ENCODE assay signal across 16 cellular contexts in genomic region chr5:34609951-34610431, GRCh38. TPM values are rescaled to one million over a fixed set of nuclear protein-coding genes. Genes with fewer than 3 reads are reported as not detected.
DNase-seq lines count a peak whose midpoint lies in the region; ATAC-seq and TF ChIP-seq lines count a peak whose summit lies in the region.
"Had no signal": no experiment of that assay in that cellular context is flagged by ENCODE, and none has a peak within 500 bp of the region (broad histone marks: within the 10 kb centered on the region; RNA-seq: fewer than 3 reads in every experiment).

No MANE protein-coding gene starts in this region.

- H3K4me1 Mint-ChIP-seq in activated CD4-positive, alpha-beta memory T cell treated with anti-CD3 and anti-CD28 coated beads, Interleukin-2, amount 10 ng/mL, durations not matched to agents 7 days and 5 days, result no peaks in the 10 kb centered on the region
- H3K4me1 Mint-ChIP-seq: central memory CD8-positive, alpha-beta T cell; naive thymus-derived CD4-positive, alpha-beta T cell; T-cell had no signal

- no peaks in the 10 kb centered on the region for H3K27me3 Mint-ChIP-seq in activated CD4-positive, alpha-beta memory T cell treated with anti-CD3 and anti-CD28 coated beads, Interleukin-2, amount 10 ng/mL, durations not matched to agents 7 days and 5 days

- no peak overlapping the region for H3K27ac Mint-ChIP-seq in activated CD4-positive, alpha-beta memory T cell treated with anti-CD3 and anti-CD28 coated beads, Interleukin-2, amount 10 ng/mL, durations not matched to agents 7 days and 5 days
- H3K27ac Mint-ChIP-seq: activated T-helper 2 cell treated with anti-CD3 and anti-CD28 coated beads, Interferon-gamma antibody, Interleukin-2, Interleukin-4, amounts not matched to agents 10 μg/mL and 5 μg/mL and 100 μg/mL, durations not matched to agents 14 hours and 24 hours and 36 hours; naive thymus-derived CD4-positive, alpha-beta T cell; T-cell had no signal

- H3K36me3 Mint-ChIP-seq in activated CD4-positive, alpha-beta memory T cell treated with anti-CD3 and anti-CD28 coated beads, Interleukin-2, amount 10 ng/mL, durations not matched to agents 7 days and 5 days (ENCODE audit: low read depth), result no peaks in the 10 kb centered on the region
- H3K36me3 Mint-ChIP-seq: naive thymus-derived CD4-positive, alpha-beta T cell; T-cell had no signal

- in situ Hi-C loops in brain microvascular endothelial cell (cut with HindIII; ENCODE audit: low pct_ligation_motif_present, low sequenced_read_pairs), result no loop called here

- TF ChIP-seq CTCF in left ventricle myocardium inferior (IDR thresholded peaks at IDR 0.05; ENCODE audit: borderline replicate concordance), result no peak
- TF ChIP-seq CTCF in brain microvascular endothelial cell (IDR thresholded peaks at IDR 0.05; ENCODE audit: low read depth, low read length, missing control alignments), result no peak

- H3K18ac ChIP-seq in mesenchymal stem cell (ENCODE audit: low read depth in 1 of 2, low read length in 2 of 2), result peak overlapping the region in 1 of 2 experiments; percentile 25

- intact Hi-C loops in right cardiac atrium (cut with DNase I), result no loop called here
- intact Hi-C loops in left ventricle myocardium inferior (cut with micrococcal nuclease), result no loop called here

- H2BK120ac ChIP-seq in mesenchymal stem cell (ENCODE audit: low read depth, low read length), result peak overlapping the region; percentile 68

- no peak overlapping the region for H3K4me3 ChIP-seq in right cardiac atrium (ENCODE audit: low read length)
- H3K4me3 ChIP-seq in left ventricle myocardium inferior, result no peak overlapping the region
- no peak overlapping the region for H3K4me3 ChIP-seq in brain microvascular endothelial cell (ENCODE audit: low read depth, low read length)
- no peak overlapping the region for H3K4me3 ChIP-seq in mesenchymal stem cell (ENCODE audit: insufficient read depth in 1 of 2, low read depth in 1 of 2, low read length in 2 of 2)
- H3K4me3 ChIP-seq: tibial nerve had no signal

- peak overlapping the region in 1 of 2 experiments; percentile 92 for H2BK12ac ChIP-seq in mesenchymal stem cell (ENCODE audit: low read length in 2 of 2)

- CTCF ChIA-PET in activated CD4-positive, alpha-beta memory T cell treated with anti-CD3 and anti-CD28 coated beads, Interleukin-2, amount 10 ng/mL, durations not matched to agents 7 days and 5 days (lab: Charles Lee), result no interaction called here

- H3K9me3 ChIP-seq in right cardiac atrium (ENCODE audit: control insufficient read depth, low read length) (no peaks in the 10 kb centered on the region), left ventricle myocardium inferior (replicated peaks) (no peaks in the 10 kb centered on the region), mesenchymal stem cell (ENCODE audit: control insufficient read depth, low read length) (no peaks in the 10 kb centered on the region)
- H3K9me3 ChIP-seq: tibial nerve had no signal

- no peak overlapping the region for H4K91ac ChIP-seq in mesenchymal stem cell (ENCODE audit: low read length)

- no peaks in the 10 kb centered on the region for H3K9me3 Mint-ChIP-seq in activated CD4-positive, alpha-beta memory T cell treated with anti-CD3 and anti-CD28 coated beads, Interleukin-2, amount 10 ng/mL, durations not matched to agents 7 days and 5 days
- H3K9me3 Mint-ChIP-seq: activated T-helper 2 cell treated with anti-CD3 and anti-CD28 coated beads, Interferon-gamma antibody, Interleukin-2, Interleukin-4, amounts not matched to agents 10 μg/mL and 5 μg/mL and 100 μg/mL, durations not matched to agents 14 hours and 24 hours and 36 hours; central memory CD8-positive, alpha-beta T cell; T-cell had no signal

- H3K4me1 ChIP-seq in right cardiac atrium (ENCODE audit: control insufficient read depth, insufficient read depth, low read length) (no peaks in the 10 kb centered on the region), left ventricle myocardium inferior (peaks cover 13% of the 10 kb centered on the region), mesenchymal stem cell (ENCODE audit: control insufficient read depth, insufficient read depth, low read depth, low read length) (peaks cover 7% of the 10 kb centered on the region)

- H2AFZ ChIP-seq in mesenchymal stem cell (ENCODE audit: low read depth, low read length), result no peak overlapping the region

- H3K27ac ChIP-seq in right cardiac atrium (ENCODE audit: low read length) (peak overlapping the region; percentile 2), left ventricle myocardium inferior (replicated peaks) (no peak overlapping the region), brain microvascular endothelial cell (peak overlapping the region; percentile 96), mesenchymal stem cell (ENCODE audit: low read length, poor library complexity, severe bottlenecking) (peak overlapping the region; percentile 98)

- H3K14ac ChIP-seq in mesenchymal stem cell (ENCODE audit: low read length in 2 of 2), result no peak overlapping the region

- H3K79me1 ChIP-seq in mesenchymal stem cell (replicated peaks; ENCODE audit: low read length, poor library complexity, severe bottlenecking), result peaks cover 2% of the 10 kb centered on the region

- POLR2A ChIA-PET in activated CD4-positive, alpha-beta memory T cell treated with anti-CD3 and anti-CD28 coated beads, Interleukin-2, amount 10 ng/mL, durations not matched to agents 7 days and 5 days (lab: Charles Lee), result no interaction called here

- peak overlapping the region; percentile 33 for H3K4me2 ChIP-seq in mesenchymal stem cell (ENCODE audit: low read length, poor library complexity, severe bottlenecking)

- DNase-seq in right cardiac atrium (no peak), left ventricle myocardium inferior (no peak), brain microvascular endothelial cell (no peak), mesenchymal stem cell (peak; percentile 31), NCI-H748 treated with DMSO at 0.1 percent for 48 hours (lab: John Stamatoyannopoulos, UW) (no peak)
- no peak for DNase-seq in stimulated activated CD4-positive, alpha-beta T cell treated with anti-CD3 and anti-CD28 coated beads, Interleukin-1b, Interleukin-23, amount 100 ng/mL, for 48 hours
- DNase-seq in activated CD4-positive, alpha-beta memory T cell treated with anti-CD3 and anti-CD28 coated beads, Interleukin-2, amount 10 ng/mL, durations not matched to agents 7 days and 5 days, result no peak
- DNase-seq: activated CD4-positive, alpha-beta T cell treated with anti-CD3 and anti-CD28 coated beads for 48 hours; KBM-7; naive thymus-derived CD4-positive, alpha-beta T cell; NCI-H2029 treated with DMSO at 0.1 percent for 48 hours; T-cell had no signal

- H3K27me3 ChIP-seq in right cardiac atrium (ENCODE audit: control insufficient read depth, insufficient read depth) (no peaks in the 10 kb centered on the region), left ventricle myocardium inferior (ENCODE audit: low read depth) (no peaks in the 10 kb centered on the region), brain microvascular endothelial cell (replicated peaks) (no peaks in the 10 kb centered on the region), mesenchymal stem cell (ENCODE audit: control insufficient read depth in 1 of 2, insufficient read depth in 1 of 2, low read length in 2 of 2) (no peaks in the 10 kb centered on the region)
- H3K27me3 ChIP-seq: tibial nerve had no signal

- ATAC-seq in right cardiac atrium (no peak), HG03025 (IDR thresholded peaks at IDR 0.05; ENCODE audit: low FRiP score, unreplicated experiment) (no peak)
- ATAC-seq: naive thymus-derived CD4-positive, alpha-beta T cell; T-cell had no signal

- H3K4me3 Mint-ChIP-seq in activated CD4-positive, alpha-beta memory T cell treated with anti-CD3 and anti-CD28 coated beads, Interleukin-2, amount 10 ng/mL, durations not matched to agents 7 days and 5 days, result no peak overlapping the region
- H3K4me3 Mint-ChIP-seq: central memory CD8-positive, alpha-beta T cell; naive thymus-derived CD4-positive, alpha-beta T cell; T-cell had no signal

- H4K8ac ChIP-seq in mesenchymal stem cell (ENCODE audit: low read length), result no peak overlapping the region

- H3K36me3 ChIP-seq in left ventricle myocardium inferior (no peaks in the 10 kb centered on the region), brain microvascular endothelial cell (replicated peaks) (no peaks in the 10 kb centered on the region), mesenchymal stem cell (ENCODE audit: control insufficient read depth in 1 of 2, insufficient read depth in 2 of 2, low read depth in 1 of 2, low read length in 2 of 2) (no peaks in the 10 kb centered on the region)
- H3K36me3 ChIP-seq: tibial nerve had no signal

- peak overlapping the region; percentile 94 for H2BK5ac ChIP-seq in mesenchymal stem cell (ENCODE audit: low read depth, low read length, poor library complexity, severe bottlenecking)

- no peak overlapping the region for H3K23ac ChIP-seq in mesenchymal stem cell (ENCODE audit: low read length in 2 of 2)

- peak overlapping the region; percentile 79 for H2AK5ac ChIP-seq in mesenchymal stem cell (ENCODE audit: low read length, severe bottlenecking)

- peak overlapping the region; percentile 72 for H3K9ac ChIP-seq in mesenchymal stem cell (ENCODE audit: low read length)

- 74% methylated on average over 6 of the region's 6 CpGs for WGBS in right cardiac atrium
- WGBS in mesenchymal stem cell, result 55% methylated on average over 5 of the region's 6 CpGs

- peak overlapping the region; percentile 77 for H2BK15ac ChIP-seq in mesenchymal stem cell (ENCODE audit: low read depth, poor library complexity, severe bottlenecking)

- H3K4ac ChIP-seq in mesenchymal stem cell (ENCODE audit: low read depth in 1 of 2, low read length in 2 of 2), result no peak overlapping the region

RNA-seq across cellular contexts. Expression of gene RAI14, which starts 46.1 kb away (rescaled TPM):
- total RNA-seq in right cardiac atrium, result 10 to 100 TPM; 11.7 to 22.7 (median 13.7) TPM
- 4.5 TPM for polyA plus RNA-seq in right cardiac atrium
- total RNA-seq in left ventricle myocardium inferior, result 6.7 TPM
- polyA plus RNA-seq in mesenchymal stem cell (2013, experiment 1 of 2), result 100 TPM
- 99.7 TPM for polyA plus RNA-seq in mesenchymal stem cell (2013, experiment 2 of 2)
- 1 to 10 TPM in 1 of 2 experiments, under 1 TPM in 1; 0.76 to 1.0 TPM for total RNA-seq in activated CD4-positive, alpha-beta memory T cell treated with anti-CD3 and anti-CD28 coated beads, Interleukin-2, amount 10 ng/mL, durations not matched to agents 7 days and 5 days
- polyA plus RNA-seq: naive thymus-derived CD4-positive, alpha-beta T cell had no signal
